ENCODE assay signal across 6 cellular contexts in the genomic region with DNA sequence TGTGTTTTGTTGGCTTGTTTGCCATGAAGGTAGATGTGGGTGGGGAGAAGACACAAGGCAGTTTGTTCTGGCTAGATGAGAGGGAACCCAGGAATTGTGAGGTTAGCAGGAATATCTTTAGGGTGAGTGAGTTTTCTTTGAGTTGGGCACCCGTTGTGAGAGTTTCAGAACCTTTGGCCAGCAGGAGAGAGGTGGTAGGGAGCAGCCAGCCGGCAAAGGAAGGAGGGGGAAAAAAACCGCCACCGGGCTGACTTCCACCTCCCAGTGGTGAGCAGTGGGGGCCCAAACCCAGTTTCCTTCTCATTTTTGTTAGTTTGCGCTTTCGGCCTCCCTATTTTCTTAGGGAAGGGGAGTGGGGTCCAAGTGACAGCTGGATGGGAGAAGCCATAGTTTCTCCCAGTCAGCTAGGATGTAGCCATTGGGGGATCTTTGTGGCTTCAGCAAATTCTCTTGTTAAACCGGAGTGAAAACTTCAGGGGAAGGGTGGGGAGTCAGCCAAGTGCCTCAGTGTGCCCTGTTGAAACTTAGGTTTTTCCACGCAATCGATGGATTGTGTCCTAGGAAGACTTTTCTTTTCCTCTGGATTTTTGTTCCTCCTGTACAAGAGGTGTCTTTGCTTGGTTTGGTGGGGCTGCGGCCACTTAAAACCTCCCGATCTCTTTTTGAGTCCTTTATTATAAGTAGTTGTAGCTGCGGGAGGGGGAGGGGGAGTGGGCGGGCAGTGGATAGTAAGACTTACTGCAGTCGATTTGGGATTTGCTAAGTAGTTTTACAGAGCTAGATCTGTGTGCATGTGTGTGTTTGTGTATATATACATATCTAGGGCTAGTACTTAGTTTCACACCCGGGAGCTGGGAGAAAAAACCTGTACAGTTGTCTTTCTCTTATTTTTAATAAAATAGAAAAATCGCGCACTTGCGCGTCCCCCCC. TPM values are rescaled to one million over a fixed set of nuclear protein-coding genes. Genes with fewer than 3 reads are reported as not detected.
DNase-seq lines count a peak whose midpoint lies in the region; ATAC-seq and TF ChIP-seq lines count a peak whose summit lies in the region.

No MANE protein-coding gene starts in this region.

- H3K4me3 ChIP-seq in prostate gland: peak overlapping the region; percentile 54 to 64

- H3K4me3 Mint-ChIP-seq in dendritic cell treated with granulocyte-macrophage colony-stimulating factor and Interleukin-4, amounts not matched to agents 40 ng/mL and 50 ng/mL, for 4 days: peak overlapping the region; percentile 87

- TF ChIP-seq CTCF in prostate gland (IDR thresholded peaks at IDR 0.05): no peak

- peak overlapping the region; percentile 91 to 94 for H3K27ac ChIP-seq in prostate gland

- no peak for ATAC-seq in GM19035 (IDR thresholded peaks at IDR 0.05; ENCODE audit: unreplicated experiment)

- H3K4me1 ChIP-seq in prostate gland (replicated peaks): no peaks in the 10 kb centered on the region

- TF ChIP-seq POLR2A in prostate gland (IDR thresholded peaks at IDR 0.05): no peak

- H3K4me1 Mint-ChIP-seq in dendritic cell treated with granulocyte-macrophage colony-stimulating factor and Interleukin-4, amounts not matched to agents 40 ng/mL and 50 ng/mL, for 4 days (ENCODE audit: low read depth): peaks cover 54% of the 10 kb centered on the region

- intact Hi-C loops in dendritic cell treated with granulocyte-macrophage colony-stimulating factor and Interleukin-4, amounts not matched to agents 40 ng/mL and 50 ng/mL, for 4 days (cut with micrococcal nuclease): no loop called here
- intact Hi-C loops in prostate gland (cut with DNase I): no loop called here

- WGBS in prostate gland: 2% methylated on average over 19 of the region's 19 CpGs

- no peaks in the 10 kb centered on the region for H3K9me3 Mint-ChIP-seq in dendritic cell treated with granulocyte-macrophage colony-stimulating factor and Interleukin-4, amounts not matched to agents 40 ng/mL and 50 ng/mL, for 4 days

- no peaks in the 10 kb centered on the region for H3K36me3 Mint-ChIP-seq in dendritic cell treated with granulocyte-macrophage colony-stimulating factor and Interleukin-4, amounts not matched to agents 40 ng/mL and 50 ng/mL, for 4 days (ENCODE audit: low read depth)

- no peaks in the 10 kb centered on the region for H3K36me3 ChIP-seq in prostate gland

- no peaks in the 10 kb centered on the region for H3K27me3 ChIP-seq in prostate gland (replicated peaks; ENCODE audit: insufficient read depth)

- DNase-seq in stimulated activated CD4-positive, alpha-beta T cell treated with anti-CD3 and anti-CD28 coated beads, Interleukin-15, amount 100 ng/mL, for 24 hours: peak; percentile 27
- DNase-seq in stimulated activated CD4-positive, alpha-beta T cell treated with anti-CD3 and anti-CD28 coated beads, Interleukin-2, amount 100 ng/mL, for 48 hours: no peak
- no peak for DNase-seq in prostate gland (ENCODE audit: low spot score)
- no peak for DNase-seq in stimulated activated CD4-positive, alpha-beta T cell treated with anti-CD3 and anti-CD28 coated beads, Interleukin-4, amount 100 ng/mL, for 24 hours

- H3K27me3 Mint-ChIP-seq in dendritic cell treated with granulocyte-macrophage colony-stimulating factor and Interleukin-4, amounts not matched to agents 40 ng/mL and 50 ng/mL, for 4 days: peaks cover 67% of the 10 kb centered on the region

- no peaks in the 10 kb centered on the region for H3K9me3 ChIP-seq in prostate gland

- H3K27ac Mint-ChIP-seq in dendritic cell treated with granulocyte-macrophage colony-stimulating factor and Interleukin-4, amounts not matched to agents 40 ng/mL and 50 ng/mL, for 4 days: peak overlapping the region; percentile 86

RNA-seq across cellular contexts. Expression of a gene that starts 1.1 kb away (rescaled TPM):
- total RNA-seq in prostate gland: 10 to 100 TPM; 37.8 to 92.7 TPM

RNA-seq across cellular contexts. Expression of a gene that starts 16.5 kb away (rescaled TPM):
- total RNA-seq in prostate gland: under 1 TPM in 1 of 2 donors, not detected in 1; 0.85 TPM

RNA-seq across cellular contexts. Expression of a gene that starts 37.5 kb away (rescaled TPM):
- 10 to 100 TPM; 72.4 to 94.5 TPM for total RNA-seq in prostate gland

RNA-seq across cellular contexts. Expression of a gene that starts 42.5 kb away (rescaled TPM):
- total RNA-seq in prostate gland: 100 to 1,000 TPM; 385 to 501 TPM
